ENCODE assay signal across 11 cellular contexts in the genomic region with DNA sequence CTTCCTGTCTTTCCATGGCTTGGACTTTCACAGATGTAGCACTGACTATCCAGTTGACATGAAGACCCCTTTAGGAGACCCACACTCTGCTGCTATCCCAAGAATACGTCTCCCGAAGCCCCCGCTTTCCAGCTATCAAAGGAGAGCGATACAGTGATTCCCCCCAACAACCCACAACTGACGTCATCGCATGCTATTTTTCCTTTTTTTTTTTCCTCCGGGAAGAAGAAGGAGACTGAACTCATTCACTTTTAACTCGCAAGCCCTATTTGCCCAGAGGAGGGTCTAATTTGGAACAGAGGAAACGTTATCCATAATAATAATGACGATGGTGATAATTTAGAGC. TPM values are rescaled to one million over a fixed set of nuclear protein-coding genes. Genes with fewer than 3 reads are reported as not detected.
DNase-seq lines count a peak whose midpoint lies in the region; ATAC-seq and TF ChIP-seq lines count a peak whose summit lies in the region.
"Had no signal": no experiment of that assay in that cellular context is flagged by ENCODE, and none has a peak within 500 bp of the region (broad histone marks: within the 10 kb centered on the region; RNA-seq: fewer than 3 reads in every experiment).

No MANE protein-coding gene starts in this region.

- H3K9me3 Mint-ChIP-seq in activated CD8-positive, alpha-beta T cell treated with anti-CD3 and anti-CD28 coated beads, Interleukin-2, amount 10 ng/mL, durations not matched to agents 7 days and 5 days (ENCODE audit: insufficient read depth), result no peaks in the 10 kb centered on the region
- H3K9me3 Mint-ChIP-seq: activated CD4-positive, alpha-beta T cell treated with anti-CD3 and anti-CD28 coated beads, Interleukin-2, amount 10 ng/mL, durations not matched to agents 7 days and 5 days had no signal

- intact Hi-C loops in tibial artery (cut with DNase I; ENCODE audit: low total_unique reads), result loop anchor here (5.0 to 10.0 kb wide), 4 partner anchors 339 to 563 kb away; no protein-coding TSS in a partner anchor

- DNase-seq in NCI-H1417 (lab: John Stamatoyannopoulos, UW) (peak in 2 of 3 experiments; percentile 16 to 48), NCI-H1417 treated with DMSO at 0.1 percent for 48 hours (lab: John Stamatoyannopoulos, UW) (no peak), coronary artery (ENCODE audit: low spot score) (no peak), medulla oblongata (ENCODE audit: extremely low spot score) (peak; percentile 13), tibial artery (no peak), OCI-M1 (lab: John Stamatoyannopoulos, UW) (no peak)
- no peak for DNase-seq in activated CD8-positive, alpha-beta T cell treated with anti-CD3 and anti-CD28 coated beads, Interleukin-2, amount 10 ng/mL, durations not matched to agents 7 days and 5 days
- no peak for DNase-seq in activated CD4-positive, CD25-positive, alpha-beta regulatory T cell treated with anti-CD3 and anti-CD28 coated beads, Interleukin-2, amount 50 U/mL, for 72 hours
- DNase-seq: activated CD4-positive, alpha-beta T cell treated with anti-CD3 and anti-CD28 coated beads, Interleukin-2, amount 10 ng/mL, durations not matched to agents 7 days and 5 days; dermis blood vessel endothelial cell; NCI-H510A had no signal

- H3K4me3 ChIP-seq in coronary artery (peak overlapping the region; percentile 74), tibial artery (peak overlapping the region; percentile 59 to 72)

- H3K36me3 ChIP-seq in tibial artery, result no peaks in the 10 kb centered on the region

- peaks cover 0 to 51% (median 20%) of the 10 kb centered on the region in 4 donors for H3K4me1 ChIP-seq in tibial artery

- peaks cover 3% of the 10 kb centered on the region for H3K4me1 Mint-ChIP-seq in activated CD8-positive, alpha-beta T cell treated with anti-CD3 and anti-CD28 coated beads, Interleukin-2, amount 10 ng/mL, durations not matched to agents 7 days and 5 days (ENCODE audit: low read depth)

- H3K27me3 ChIP-seq in tibial artery, result no peaks in the 10 kb centered on the region

- peaks cover 60% of the 10 kb centered on the region for H3K27me3 Mint-ChIP-seq in activated CD8-positive, alpha-beta T cell treated with anti-CD3 and anti-CD28 coated beads, Interleukin-2, amount 10 ng/mL, durations not matched to agents 7 days and 5 days (ENCODE audit: low read depth)

- H3K27ac ChIP-seq in coronary artery, result peak overlapping the region; percentile 79 to 92
- H3K27ac ChIP-seq in tibial artery, result peak overlapping the region; percentile 81 to 84

- no peak for TF ChIP-seq CTCF in coronary artery (IDR thresholded peaks at IDR 0.05)
- TF ChIP-seq CTCF in tibial artery (IDR thresholded peaks at IDR 0.05), result no peak

- H3K9me3 ChIP-seq in tibial artery, result no peaks in the 10 kb centered on the region

- H3K27ac Mint-ChIP-seq in activated CD8-positive, alpha-beta T cell treated with anti-CD3 and anti-CD28 coated beads, Interleukin-2, amount 10 ng/mL, durations not matched to agents 7 days and 5 days, result no peak overlapping the region
- H3K27ac Mint-ChIP-seq: activated CD4-positive, alpha-beta T cell treated with anti-CD3 and anti-CD28 coated beads, Interleukin-2, amount 10 ng/mL, durations not matched to agents 7 days and 5 days had no signal

- POLR2A ChIA-PET in activated CD8-positive, alpha-beta T cell treated with anti-CD3 and anti-CD28 coated beads, Interleukin-2, amount 10 ng/mL, durations not matched to agents 7 days and 5 days (lab: Charles Lee), result no interaction called here

- CTCF ChIA-PET in activated CD8-positive, alpha-beta T cell treated with anti-CD3 and anti-CD28 coated beads, Interleukin-2, amount 10 ng/mL, durations not matched to agents 7 days and 5 days (lab: Charles Lee), result no interaction called here

- no peaks in the 10 kb centered on the region for H3K36me3 Mint-ChIP-seq in activated CD8-positive, alpha-beta T cell treated with anti-CD3 and anti-CD28 coated beads, Interleukin-2, amount 10 ng/mL, durations not matched to agents 7 days and 5 days (ENCODE audit: low read depth)

- H3K4me3 Mint-ChIP-seq in activated CD8-positive, alpha-beta T cell treated with anti-CD3 and anti-CD28 coated beads, Interleukin-2, amount 10 ng/mL, durations not matched to agents 7 days and 5 days, result no peak overlapping the region
- H3K4me3 Mint-ChIP-seq: activated CD4-positive, alpha-beta T cell treated with anti-CD3 and anti-CD28 coated beads, Interleukin-2, amount 10 ng/mL, durations not matched to agents 7 days and 5 days had no signal

- ATAC-seq in activated CD8-positive, alpha-beta T cell treated with anti-CD3 and anti-CD28 coated beads, Interleukin-2, amount 10 ng/mL, durations not matched to agents 7 days and 5 days, result no peak

RNA-seq across cellular contexts. Expression of a gene that starts 2.1 kb away (rescaled TPM):
- not detected for total RNA-seq in activated CD8-positive, alpha-beta T cell treated with anti-CD3 and anti-CD28 coated beads, Interleukin-2, amount 10 ng/mL, durations not matched to agents 7 days and 5 days
- total RNA-seq: activated CD4-positive, alpha-beta T cell treated with anti-CD3 and anti-CD28 coated beads, Interleukin-2, amount 10 ng/mL, durations not matched to agents 7 days and 5 days had no signal

Comparison
In these comparisons a context has a peak if more than half of its experiments do, and no peak if none do; other contexts are left out.
1. DNase-seq: peak in NCI-H1417 (2 of 3) and medulla oblongata (single experiment); none in NCI-H1417 treated with DMSO at 0.1 percent for 48 hours (single experiment), coronary artery (single experiment), tibial artery (0 of 2), activated CD8-positive, alpha-beta T cell treated with anti-CD3 and anti-CD28 coated beads, Interleukin-2, amount 10 ng/mL, durations not matched to agents 7 days and 5 days (single experiment), OCI-M1 (single experiment) and activated CD4-positive, CD25-positive, alpha-beta regulatory T cell treated with anti-CD3 and anti-CD28 coated beads, Interleukin-2, amount 50 U/mL, for 72 hours (single experiment).